In genomic region chr10:4450169-4450568, GRCh38 we compare ENCODE assay signal across 23 cellular contexts.
DNase-seq lines count a peak whose midpoint lies in the region; ATAC-seq and TF ChIP-seq lines count a peak whose summit lies in the region.
"Had no signal": no experiment of that assay in that cellular context is flagged by ENCODE, and none has a peak within 500 bp of the region (broad histone marks: within the 10 kb centered on the region; RNA-seq: fewer than 3 reads in every experiment).

No MANE protein-coding gene starts in this region.

- H3K4me3 Mint-ChIP-seq in endothelial cell (ENCODE audit: unreplicated experiment), result no peak overlapping the region
- H3K4me3 Mint-ChIP-seq in activated CD4-positive, alpha-beta memory T cell treated with anti-CD3 and anti-CD28 coated beads for 36 hours, result no peak overlapping the region
- H3K4me3 Mint-ChIP-seq: CD14-positive monocyte; CD4-positive, alpha-beta memory T cell; CD4-positive, CD25-positive, alpha-beta regulatory T cell; CD8-positive, alpha-beta memory T cell had no signal

- H3K4me3 ChIP-seq in fibroblast of the aortic adventitia (ENCODE audit: low read depth, low read length), result no peak overlapping the region
- H3K4me3 ChIP-seq: BLaER1, GM12878 had no signal

- CTCF ChIA-PET in activated CD4-positive, alpha-beta memory T cell treated with anti-CD3 and anti-CD28 coated beads for 36 hours (lab: Charles Lee), result no interaction called here

- TF ChIP-seq CTCF in endothelial cell (IDR thresholded peaks at IDR 0.05; ENCODE audit: unreplicated experiment), result no peak
- TF ChIP-seq CTCF in fibroblast of the aortic adventitia (IDR thresholded peaks at IDR 0.05; ENCODE audit: insufficient read depth, low read length), result no peak

- peaks cover 40% of the 10 kb centered on the region for H3K4me1 Mint-ChIP-seq in endothelial cell (ENCODE audit: unreplicated experiment)
- peaks cover 7% of the 10 kb centered on the region for H3K4me1 Mint-ChIP-seq in activated CD4-positive, alpha-beta memory T cell treated with anti-CD3 and anti-CD28 coated beads for 36 hours (ENCODE audit: low read depth)

- DNase-seq in endothelial cell (ENCODE audit: low spot score) (no peak), fibroblast of the aortic adventitia (ENCODE audit: low read depth) (peak; percentile 6), pulmonary artery endothelial cell (ENCODE audit: low read depth, low spot score) (peak; percentile 22), epidermal melanocyte (ENCODE audit: insufficient read length, low spot score) (no peak), ureter (ENCODE audit: low spot score) (no peak)
- no peak for DNase-seq in activated CD4-positive, alpha-beta memory T cell treated with anti-CD3 and anti-CD28 coated beads for 36 hours
- DNase-seq: 8988T; ACHN; BE2C; C1 segment of cervical spinal cord; CD4-positive, alpha-beta memory T cell; CD4-positive, CD25-positive, alpha-beta regulatory T cell; CD8-positive, alpha-beta memory T cell; COR-L47; DMS 273 treated with DMSO at 0.1 percent for 48 hours; DMS153; DMS53; DMS79; EL had no signal

- POLR2A ChIA-PET in activated CD4-positive, alpha-beta memory T cell treated with anti-CD3 and anti-CD28 coated beads for 36 hours (lab: Charles Lee), result no interaction called here

- H3K9me3 Mint-ChIP-seq in endothelial cell (ENCODE audit: unreplicated experiment), result no peaks in the 10 kb centered on the region
- peaks cover under 1% of the 10 kb centered on the region for H3K9me3 Mint-ChIP-seq in activated CD4-positive, alpha-beta memory T cell treated with anti-CD3 and anti-CD28 coated beads for 36 hours

- ATAC-seq in HG03139 (IDR thresholded peaks at IDR 0.05; ENCODE audit: unreplicated experiment), result no peak
- ATAC-seq: GM12878 had no signal

- no peaks in the 10 kb centered on the region for H3K36me3 Mint-ChIP-seq in endothelial cell (ENCODE audit: low read depth, unreplicated experiment)
- H3K36me3 Mint-ChIP-seq in activated CD4-positive, alpha-beta memory T cell treated with anti-CD3 and anti-CD28 coated beads for 36 hours, result no peaks in the 10 kb centered on the region
- H3K36me3 Mint-ChIP-seq: CD14-positive monocyte; CD4-positive, alpha-beta memory T cell; CD4-positive, CD25-positive, alpha-beta regulatory T cell had no signal

- intact Hi-C loops in activated CD4-positive, alpha-beta memory T cell treated with anti-CD3 and anti-CD28 coated beads for 36 hours (cut with micrococcal nuclease), result no loop called here

- H3K27ac Mint-ChIP-seq in endothelial cell (ENCODE audit: unreplicated experiment), result peak overlapping the region; percentile 69
- no peak overlapping the region for H3K27ac Mint-ChIP-seq in activated CD4-positive, alpha-beta memory T cell treated with anti-CD3 and anti-CD28 coated beads for 36 hours
- H3K27ac Mint-ChIP-seq: CD14-positive monocyte; CD4-positive, alpha-beta memory T cell; CD4-positive, CD25-positive, alpha-beta regulatory T cell; CD8-positive, alpha-beta memory T cell had no signal

- H3K27me3 Mint-ChIP-seq in endothelial cell (ENCODE audit: unreplicated experiment), result peaks cover 2% of the 10 kb centered on the region
- H3K27me3 Mint-ChIP-seq in activated CD4-positive, alpha-beta memory T cell treated with anti-CD3 and anti-CD28 coated beads for 36 hours, result peaks cover 3% of the 10 kb centered on the region

Comparison
In these comparisons a context has a peak if more than half of its experiments do, and no peak if none do; other contexts are left out.
1. DNase-seq: peak in fibroblast of the aortic adventitia (single experiment) and pulmonary artery endothelial cell (single experiment); none in endothelial cell (single experiment), epidermal melanocyte (single experiment), ureter (single experiment) and activated CD4-positive, alpha-beta memory T cell treated with anti-CD3 and anti-CD28 coated beads for 36 hours (single experiment).